18 cellular contexts compared by ENCODE assay signal in genomic region chr4:6788123-6788522, GRCh38. TPM values are rescaled to one million over a fixed set of nuclear protein-coding genes. Genes with fewer than 3 reads are reported as not detected.
A peak's percentile ranks its signal among the peaks of the same experiment; 100 is the strongest.
DNase-seq lines count a peak whose midpoint lies in the region; ATAC-seq and TF ChIP-seq lines count a peak whose summit lies in the region.
"Had no signal": no experiment of that assay in that cellular context is flagged by ENCODE, and none has a peak within 500 bp of the region (broad histone marks: within the 10 kb centered on the region; RNA-seq: fewer than 3 reads in every experiment).

No MANE protein-coding gene starts in this region.

- DNase-seq in CD4-positive, alpha-beta memory T cell = no peak
- DNase-seq in neural crest cell (ENCODE audit: low read depth, low spot score) (no peak), colonic mucosa (no peak)
- DNase-seq: activated CD4-positive, alpha-beta T cell treated with anti-CD3 and anti-CD28 coated beads, Interleukin-2, amount 50 U/mL, for 4 hours; cerebellar nuclear complex; EL; KBM-7; mucosa of descending colon; NCI-H2029 treated with DMSO at 0.1 percent for 48 hours; stimulated activated CD4-positive, alpha-beta T cell treated with anti-CD3 and anti-CD28 coated beads, Interleukin-15, amount 100 ng/mL, for 24 hours; T-helper 9 cell had no signal

- H3F3A ChIP-seq in Loucy (ENCODE audit: low read depth) = no peaks in the 10 kb centered on the region

- CTCF ChIA-PET in CD4-positive, alpha-beta memory T cell (lab: Charles Lee; ENCODE audit: partially characterized antibody) = no interaction called here

- H3K27ac ChIP-seq in CD4-positive, alpha-beta memory T cell (ENCODE audit: low read depth, low read length) = no peak overlapping the region
- no peak overlapping the region for H3K27ac ChIP-seq in colonic mucosa
- H3K27ac ChIP-seq: BLaER1, thoracic aorta had no signal

- no peaks in the 10 kb centered on the region for H3K36me3 ChIP-seq in CD4-positive, alpha-beta memory T cell (ENCODE audit: insufficient read depth, low read length)
- H3K36me3 ChIP-seq in Loucy (ENCODE audit: insufficient read depth, low read length) (peaks cover 6% of the 10 kb centered on the region; the same call in 1 of the 2 replicates), colonic mucosa (no peaks in the 10 kb centered on the region)

- no peak overlapping the region for H2AFZ ChIP-seq in Loucy (ENCODE audit: low read length)

- H3K9me3 ChIP-seq in CD4-positive, alpha-beta memory T cell (ENCODE audit: control insufficient read depth in 1 of 2, low read length in 2 of 2) = no peaks in the 10 kb centered on the region
- H3K9me3 ChIP-seq in Loucy (ENCODE audit: insufficient read depth, low read depth, low read length) (no peaks in the 10 kb centered on the region), colonic mucosa (no peaks in the 10 kb centered on the region)
- H3K9me3 ChIP-seq: mucosa of descending colon, thoracic aorta had no signal

- no peak overlapping the region for H3K9ac ChIP-seq in Loucy (ENCODE audit: low read depth, low read length, poor library complexity, severe bottlenecking)
- no peak overlapping the region for H3K9ac ChIP-seq in colonic mucosa (ENCODE audit: low read depth in 2 of 2, low read length in 2 of 2)
- H3K9ac ChIP-seq: BLaER1 had no signal

- H3K9me2 ChIP-seq in Loucy (replicated peaks; ENCODE audit: low read depth, low read length) = no peaks in the 10 kb centered on the region

- intact Hi-C loops in CD4-positive, alpha-beta memory T cell (cut with micrococcal nuclease) = no loop called here
- intact Hi-C loops in colonic mucosa (cut with DNase I) = no loop called here

- H3K27me3 ChIP-seq in CD4-positive, alpha-beta memory T cell (ENCODE audit: insufficient read depth, low read length) = no peaks in the 10 kb centered on the region
- H3K27me3 ChIP-seq in Loucy (ENCODE audit: insufficient read depth, low read length, poor library complexity, severe bottlenecking) (no peaks in the 10 kb centered on the region), colonic mucosa (no peaks in the 10 kb centered on the region)
- H3K27me3 ChIP-seq: BLaER1 had no signal

- H3K4me1 Mint-ChIP-seq in CD4-positive, alpha-beta memory T cell = peaks cover 43 to 75% (median 60%) of the 10 kb centered on the region in 4 donors
- H3K4me1 Mint-ChIP-seq in activated T-helper 17 cell treated with anti-CD3 and anti-CD28 coated beads, Interleukin-2, amount 50 U/mL, for 72 hours = peaks cover 35% of the 10 kb centered on the region
- peaks cover 43% of the 10 kb centered on the region for H3K4me1 Mint-ChIP-seq in neural crest cell

- peaks cover 50% of the 10 kb centered on the region for H3K4me1 ChIP-seq in CD4-positive, alpha-beta memory T cell (ENCODE audit: insufficient read depth, low read length)
- H3K4me1 ChIP-seq in Loucy (ENCODE audit: insufficient read depth, low read length, poor library complexity, severe bottlenecking) = peaks cover 26% of the 10 kb centered on the region
- peaks cover 9% of the 10 kb centered on the region for H3K4me1 ChIP-seq in colonic mucosa

- peak overlapping the region; percentile 31 for H3K4me2 ChIP-seq in Loucy (ENCODE audit: low read depth, low read length, poor library complexity, severe bottlenecking)
- H3K4me2 ChIP-seq: BLaER1 had no signal

- ATAC-seq in activated T-helper 17 cell treated with anti-CD3 and anti-CD28 coated beads, Interleukin-2, amount 50 U/mL, for 72 hours (replicated peaks) = peak; percentile 6
- ATAC-seq in HG02852 (IDR thresholded peaks at IDR 0.05; ENCODE audit: unreplicated experiment) (no peak), HG03457 (IDR thresholded peaks at IDR 0.05; ENCODE audit: unreplicated experiment) (no peak)
- ATAC-seq: GM12878, mucosa of descending colon had no signal

- H3K27ac Mint-ChIP-seq in CD4-positive, alpha-beta memory T cell = peak overlapping the region in 4 of 7 donors; percentile 30 to 68 (median 43)
- peak overlapping the region; percentile 80 for H3K27ac Mint-ChIP-seq in activated T-helper 17 cell treated with anti-CD3 and anti-CD28 coated beads, Interleukin-2, amount 50 U/mL, for 72 hours
- H3K27ac Mint-ChIP-seq in neural crest cell (ENCODE audit: unreplicated experiment) = no peak overlapping the region

- H3K4me3 ChIP-seq in CD4-positive, alpha-beta memory T cell (ENCODE audit: low read length in 2 of 2) = no peak overlapping the region
- H3K4me3 ChIP-seq in Loucy (ENCODE audit: low read length, poor library complexity, severe bottlenecking) = no peak overlapping the region
- no peak overlapping the region for H3K4me3 ChIP-seq in colonic mucosa
- H3K4me3 ChIP-seq: BLaER1, GM12878, mucosa of descending colon, thoracic aorta had no signal

- TF ChIP-seq CTCF in Loucy (conservative IDR thresholded peaks at IDR 0.05; ENCODE audit: low read length) = no peak
- no peak for TF ChIP-seq CTCF in neural crest cell (conservative IDR thresholded peaks at IDR 0.05)
- TF ChIP-seq CTCF in colonic mucosa (IDR thresholded peaks at IDR 0.05) = no peak

- H3K4me3 Mint-ChIP-seq in CD4-positive, alpha-beta memory T cell = peak overlapping the region in 5 of 8 donors; percentile 17 to 67 (median 31)
- peak overlapping the region; percentile 68 for H3K4me3 Mint-ChIP-seq in activated T-helper 17 cell treated with anti-CD3 and anti-CD28 coated beads, Interleukin-2, amount 50 U/mL, for 72 hours
- peak overlapping the region; percentile 15 for H3K4me3 Mint-ChIP-seq in neural crest cell

- POLR2A ChIA-PET in CD4-positive, alpha-beta memory T cell (lab: Charles Lee; ENCODE audit: partially characterized antibody) = interaction anchor here (0.6 kb wide), 1 partner anchor 10 kb away, joined by 3 read pairs; no protein-coding TSS in a partner anchor

- H3K27me3 Mint-ChIP-seq in CD4-positive, alpha-beta memory T cell = no peaks in the 10 kb centered on the region
- no peaks in the 10 kb centered on the region for H3K27me3 Mint-ChIP-seq in activated T-helper 17 cell treated with anti-CD3 and anti-CD28 coated beads, Interleukin-2, amount 50 U/mL, for 72 hours
- no peaks in the 10 kb centered on the region for H3K27me3 Mint-ChIP-seq in neural crest cell (ENCODE audit: low read depth)

- peaks cover 95% of the 10 kb centered on the region for H3K79me2 ChIP-seq in Loucy (ENCODE audit: insufficient read depth, low read length)

- peaks cover 50% of the 10 kb centered on the region for H4K20me1 ChIP-seq in Loucy (ENCODE audit: insufficient read depth, low read length, poor library complexity, severe bottlenecking)

- H3K9me3 Mint-ChIP-seq in CD4-positive, alpha-beta memory T cell = no peaks in the 10 kb centered on the region
- H3K9me3 Mint-ChIP-seq in activated T-helper 17 cell treated with anti-CD3 and anti-CD28 coated beads, Interleukin-2, amount 50 U/mL, for 72 hours = peaks cover 7% of the 10 kb centered on the region
- no peaks in the 10 kb centered on the region for H3K9me3 Mint-ChIP-seq in neural crest cell

- peaks cover 16 to 36% of the 10 kb centered on the region in 2 donors for H3K36me3 Mint-ChIP-seq in CD4-positive, alpha-beta memory T cell
- H3K36me3 Mint-ChIP-seq in activated T-helper 17 cell treated with anti-CD3 and anti-CD28 coated beads, Interleukin-2, amount 50 U/mL, for 72 hours (ENCODE audit: low read depth) = peaks cover 36% of the 10 kb centered on the region
- peaks cover 14% of the 10 kb centered on the region for H3K36me3 Mint-ChIP-seq in neural crest cell (ENCODE audit: low read depth)

RNA-seq across cellular contexts. Expression of gene KIAA0232, which starts 5.6 kb away (rescaled TPM):
- total RNA-seq in CD4-positive, alpha-beta memory T cell = 10 to 100 TPM; 22.1 to 24.0 TPM
- 1 to 10 TPM; 6.8 to 9.9 TPM for polyA plus RNA-seq in CD4-positive, alpha-beta memory T cell
- 10 to 100 TPM in 1 of 2 donors, 1 to 10 TPM in 1; 9.4 to 10.5 TPM for total RNA-seq in activated T-helper 17 cell treated with anti-CD3 and anti-CD28 coated beads, Interleukin-2, amount 50 U/mL, for 72 hours
- total RNA-seq in neural crest cell (40.1 and 41.7 TPM in 2 replicates), colonic mucosa (10 to 100 TPM; 20.8 to 32.8 TPM)

Comparison
In these comparisons a context has a peak if more than half of its experiments do, and no peak if none do; other contexts are left out.
1. H3K4me3 Mint-ChIP-seq: peak in every context shown above with its lines; median percentile 68 in activated T-helper 17 cell treated with anti-CD3 and anti-CD28 coated beads, Interleukin-2, amount 50 U/mL, for 72 hours; 31 in CD4-positive, alpha-beta memory T cell; 15 in neural crest cell.